In the genomic region with DNA sequence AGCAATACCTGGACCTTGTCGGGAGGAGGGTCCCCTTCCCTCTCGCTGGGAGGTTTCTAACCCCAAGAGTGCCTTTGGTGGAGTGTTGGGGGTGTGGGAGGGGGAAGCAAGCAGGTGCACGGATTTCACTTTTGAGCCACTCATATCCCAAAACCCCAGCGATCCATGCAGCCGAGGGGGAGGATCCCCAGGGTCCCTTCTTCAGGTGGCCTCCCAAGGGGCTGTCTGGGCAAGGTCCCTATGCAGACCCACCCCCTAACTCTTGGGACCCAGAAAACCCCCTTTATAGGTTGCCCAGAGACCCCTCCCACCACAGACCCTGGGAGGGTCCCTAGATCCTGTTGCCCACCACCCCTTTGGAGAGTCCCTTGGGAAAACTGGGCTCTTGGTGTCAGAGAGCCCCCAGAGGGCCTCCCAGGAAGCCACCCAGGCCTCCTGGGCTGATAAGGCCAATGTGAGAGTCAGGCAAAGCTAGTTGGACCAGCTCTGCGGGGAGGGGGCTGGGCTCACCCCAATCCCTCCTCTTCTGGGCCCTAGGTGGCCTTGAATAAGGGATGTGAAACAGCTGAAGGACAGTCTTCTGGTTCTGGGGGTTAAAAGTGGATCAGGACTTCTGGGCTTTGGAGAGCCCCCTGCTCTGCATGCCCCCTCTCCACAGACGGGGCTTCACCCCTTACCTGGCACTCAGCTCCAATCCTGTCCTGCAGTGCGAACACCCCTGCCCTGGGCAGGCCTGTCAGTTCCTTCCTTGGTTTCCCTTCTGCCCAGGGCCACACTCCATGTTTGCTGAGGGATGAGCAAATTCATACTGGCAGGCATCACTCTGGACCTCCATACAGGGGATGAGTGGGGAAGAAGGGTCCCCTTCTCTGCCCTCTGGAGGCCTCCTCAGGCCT, we compare ENCODE assay signal across 9 cellular contexts. TPM values are rescaled to one million over a fixed set of nuclear protein-coding genes. Genes with fewer than 3 reads are reported as not detected.
A peak's percentile ranks its signal among the peaks of the same experiment; 100 is the strongest.
DNase-seq lines count a peak whose midpoint lies in the region; ATAC-seq and TF ChIP-seq lines count a peak whose summit lies in the region.
"Had no signal": no experiment of that assay in that cellular context is flagged by ENCODE, and none has a peak within 500 bp of the region (broad histone marks: within the 10 kb centered on the region; RNA-seq: fewer than 3 reads in every experiment).

No MANE protein-coding gene starts in this region.

- peak overlapping the region; percentile 52 to 85 (median 71); a peak in 21 of 22 replicates for H3K4me2 ChIP-seq in BLaER1 treated with 17β-estradiol and CSF1 and Interleukin-3, amounts not matched to agents 10 nM and 100 nM
- no peak overlapping the region for H3K4me2 ChIP-seq in Karpas-422 (ENCODE audit: low read depth, low read length, poor library complexity, severe bottlenecking)

- no peak for DNase-seq in fibroblast of pulmonary artery (ENCODE audit: low read depth)
- DNase-seq in ovary: peak in 2 of 5 donors; percentile 40 to 51
- no peak for DNase-seq in NCI-H446 treated with DMSO at 0.1 percent for 48 hours (lab: John Stamatoyannopoulos, UW)
- no peak for DNase-seq in NCI-H510A (lab: John Stamatoyannopoulos, UW)
- DNase-seq in Karpas-422: no peak
- no peak for DNase-seq in NCI-H1694 (lab: John Stamatoyannopoulos, UW)

- intact Hi-C loops in ovary (cut with DNase I): no loop called here

- peaks cover 36 to 58% (median 52%) of the 10 kb centered on the region in 11 experiments for H3K27me3 ChIP-seq in BLaER1 treated with 17β-estradiol and CSF1 and Interleukin-3, amounts not matched to agents 10 nM and 100 nM
- H3K27me3 ChIP-seq in ovary (no peaks in the 10 kb centered on the region), Karpas-422 (ENCODE audit: low read length) (no peaks in the 10 kb centered on the region)

- TF ChIP-seq CTCF in fibroblast of pulmonary artery (IDR thresholded peaks at IDR 0.05; ENCODE audit: low read length, missing control alignments): no peak
- peak in 1 of 3 donors; percentile 1 for TF ChIP-seq CTCF in ovary (IDR thresholded peaks at IDR 0.05)

- TF ChIP-seq POLR2A in ovary (IDR thresholded peaks at IDR 0.05): no peak

- ATAC-seq in SK-N-SH treated with all-trans-retinoic acid at 6 μM for 48 hours: peak; percentile 6; the same call in 2 of the 3 replicates

- H2AFZ ChIP-seq in Karpas-422 (ENCODE audit: low read length): no peak overlapping the region

- peaks cover 0 to 7% (median 0%) of the 10 kb centered on the region in 11 experiments; a peak in 4 of 22 replicates for H4K20me1 ChIP-seq in BLaER1 treated with 17β-estradiol and CSF1 and Interleukin-3, amounts not matched to agents 10 nM and 100 nM
- H4K20me1 ChIP-seq in Karpas-422 (ENCODE audit: insufficient read depth, low read depth, low read length): 0 out of 2 replicates have a peak, but pooled peaks cover 3% of the 10 kb centered on the region

- no peaks in the 10 kb centered on the region for H3K9me2 ChIP-seq in Karpas-422 (replicated peaks; ENCODE audit: insufficient read depth, low read length)

- peaks cover 13 to 39% (median 29%) of the 10 kb centered on the region in 10 experiments for H3K4me1 ChIP-seq in BLaER1 treated with 17β-estradiol and CSF1 and Interleukin-3, amounts not matched to agents 10 nM and 100 nM
- H3K4me1 ChIP-seq in ovary (ENCODE audit: insufficient read depth) (peaks cover 8% of the 10 kb centered on the region), Karpas-422 (ENCODE audit: low read length) (peaks cover 7% of the 10 kb centered on the region)

- peak overlapping the region in 8 of 10 experiments; percentile 18 to 62 (median 46); a peak in 13 of 20 replicates for H3K4me3 ChIP-seq in BLaER1 treated with 17β-estradiol and CSF1 and Interleukin-3, amounts not matched to agents 10 nM and 100 nM
- H3K4me3 ChIP-seq in fibroblast of pulmonary artery (replicated peaks; ENCODE audit: low read depth, low read length) (peak overlapping the region; percentile 63), ovary (peak overlapping the region; percentile 65), Karpas-422 (ENCODE audit: low read length) (no peak overlapping the region)

- H3K9ac ChIP-seq in BLaER1 treated with 17β-estradiol and CSF1 and Interleukin-3, amounts not matched to agents 10 nM and 100 nM: peak overlapping the region in 3 of 11 experiments; percentile 31 to 59 (median 47); a peak in 4 of 22 replicates
- H3K9ac ChIP-seq in Karpas-422 (ENCODE audit: low read length): no peak overlapping the region

- H3K27ac ChIP-seq in BLaER1 treated with 17β-estradiol and CSF1 and Interleukin-3, amounts not matched to agents 10 nM and 100 nM: no peak overlapping the region; a peak in 1 of 22 replicates
- H3K27ac ChIP-seq in ovary (peak overlapping the region; percentile 76 to 94), Karpas-422 (ENCODE audit: low read length) (no peak overlapping the region)
- H3K27ac ChIP-seq: HL-60 had no signal

- no peaks in the 10 kb centered on the region for H3K79me2 ChIP-seq in Karpas-422 (ENCODE audit: low read length)

- H3K9me3 ChIP-seq in BLaER1 treated with 17β-estradiol and CSF1 and Interleukin-3, amounts not matched to agents 10 nM and 100 nM (replicated peaks in 1 of 11): peaks cover 0 to 7% (median 0%) of the 10 kb centered on the region in 11 experiments; a peak in 3 of 22 replicates
- H3K9me3 ChIP-seq in ovary (no peaks in the 10 kb centered on the region), Karpas-422 (ENCODE audit: low read length) (no peaks in the 10 kb centered on the region)

- no peak for TF ChIP-seq EP300 in ovary (IDR thresholded peaks at IDR 0.05)

- H3K36me3 ChIP-seq in BLaER1 treated with 17β-estradiol and CSF1 and Interleukin-3, amounts not matched to agents 10 nM and 100 nM: no peaks in the 10 kb centered on the region
- H3K36me3 ChIP-seq in ovary (no peaks in the 10 kb centered on the region), Karpas-422 (ENCODE audit: insufficient read depth, low read length) (no peaks in the 10 kb centered on the region)

- WGBS in ovary, 3 donors: 26 to 36% (median 34%) methylated on average over 8 of the region's 8 CpGs

TF ChIP-seq in SK-N-SH treated with all-trans-retinoic acid at 6 μM for 48 hours, 23 proteins besides CTCF, POLR2A, EP300 and RAD21 (continues in another document):
- no peak for TF ChIP-seq CSRNP3 (CRISPR knock-in tag; IDR thresholded peaks at IDR 0.05)
- no peak for TF ChIP-seq TSHZ2 (CRISPR knock-in tag; IDR thresholded peaks at IDR 0.05)
- TF ChIP-seq PPARA (CRISPR knock-in tag; IDR thresholded peaks at IDR 0.05; ENCODE audit: borderline replicate concordance): no peak
- TF ChIP-seq ESRRG (CRISPR knock-in tag; IDR thresholded peaks at IDR 0.05): no peak
- TF ChIP-seq CSDC2 (CRISPR knock-in tag; IDR thresholded peaks at IDR 0.05): no peak
- no peak for TF ChIP-seq ARNTL (CRISPR knock-in tag; IDR thresholded peaks at IDR 0.05; ENCODE audit: borderline replicate concordance, low read depth)
- TF ChIP-seq ZC3H10 (CRISPR knock-in tag; IDR thresholded peaks at IDR 0.05): no peak
- no peak for TF ChIP-seq OSR1 (CRISPR knock-in tag; IDR thresholded peaks at IDR 0.05)
- TF ChIP-seq ZFP3 (CRISPR knock-in tag; IDR thresholded peaks at IDR 0.05): no peak
- TF ChIP-seq GLIS3 (CRISPR knock-in tag; IDR thresholded peaks at IDR 0.05): no peak
- TF ChIP-seq TOX (CRISPR knock-in tag; IDR thresholded peaks at IDR 0.05; ENCODE audit: borderline replicate concordance): no peak
- no peak for TF ChIP-seq ZNF8 (CRISPR knock-in tag; IDR thresholded peaks at IDR 0.05)
- no peak for TF ChIP-seq SNAI2 (CRISPR knock-in tag; IDR thresholded peaks at IDR 0.05)

RNA-seq across cellular contexts. Expression of gene PLCD1, which starts 0.9 kb away (rescaled TPM):
- total RNA-seq in ovary: 10 to 100 TPM; 12.3 to 62.3 (median 27.0) TPM
- polyA plus RNA-seq in ovary: 10 to 100 TPM; 21.2 to 30.0 TPM
- total RNA-seq in Karpas-422 (2014; rRNA removed; shearing (Covaris generic); ENCODE audit: low replicate concordance): 0.89 and 2.2 TPM in 2 replicates

RNA-seq across cellular contexts. Expression of gene DLEC1, which starts 8.6 kb away (rescaled TPM):
- total RNA-seq in ovary: 10 to 100 TPM in 1 of 7 donors, 1 to 10 TPM in 5, under 1 TPM in 1; 0.99 to 23.8 (median 3.7) TPM
- 1 to 10 TPM in 1 of 2 donors, under 1 TPM in 1; 0.93 to 1.5 TPM for polyA plus RNA-seq in ovary
- not detected in 2 replicates for total RNA-seq in Karpas-422 (2014; rRNA removed; shearing (Covaris generic); ENCODE audit: low replicate concordance)

RNA-seq across cellular contexts. Expression of gene VILL, which starts 39.8 kb away (rescaled TPM):
- total RNA-seq in ovary: 10 to 100 TPM in 2 of 7 donors, 1 to 10 TPM in 5; 5.2 to 13.2 (median 8.8) TPM
- 10 to 100 TPM in 1 of 2 donors, 1 to 10 TPM in 1; 4.8 to 12.3 TPM for polyA plus RNA-seq in ovary
- 9.7 and 19.9 TPM in 2 replicates for total RNA-seq in Karpas-422 (2014; rRNA removed; shearing (Covaris generic); ENCODE audit: low replicate concordance)

Comparison
In these comparisons a context has a peak if more than half of its experiments do, and no peak if none do; other contexts are left out.
1. H3K27ac ChIP-seq: peak in ovary (2 of 2); none in BLaER1 treated with 17β-estradiol and CSF1 and Interleukin-3, amounts not matched to agents 10 nM and 100 nM (0 of 11) and Karpas-422 (single experiment).